1 cellular context compared by ENCODE assay signal in the genomic region with DNA sequence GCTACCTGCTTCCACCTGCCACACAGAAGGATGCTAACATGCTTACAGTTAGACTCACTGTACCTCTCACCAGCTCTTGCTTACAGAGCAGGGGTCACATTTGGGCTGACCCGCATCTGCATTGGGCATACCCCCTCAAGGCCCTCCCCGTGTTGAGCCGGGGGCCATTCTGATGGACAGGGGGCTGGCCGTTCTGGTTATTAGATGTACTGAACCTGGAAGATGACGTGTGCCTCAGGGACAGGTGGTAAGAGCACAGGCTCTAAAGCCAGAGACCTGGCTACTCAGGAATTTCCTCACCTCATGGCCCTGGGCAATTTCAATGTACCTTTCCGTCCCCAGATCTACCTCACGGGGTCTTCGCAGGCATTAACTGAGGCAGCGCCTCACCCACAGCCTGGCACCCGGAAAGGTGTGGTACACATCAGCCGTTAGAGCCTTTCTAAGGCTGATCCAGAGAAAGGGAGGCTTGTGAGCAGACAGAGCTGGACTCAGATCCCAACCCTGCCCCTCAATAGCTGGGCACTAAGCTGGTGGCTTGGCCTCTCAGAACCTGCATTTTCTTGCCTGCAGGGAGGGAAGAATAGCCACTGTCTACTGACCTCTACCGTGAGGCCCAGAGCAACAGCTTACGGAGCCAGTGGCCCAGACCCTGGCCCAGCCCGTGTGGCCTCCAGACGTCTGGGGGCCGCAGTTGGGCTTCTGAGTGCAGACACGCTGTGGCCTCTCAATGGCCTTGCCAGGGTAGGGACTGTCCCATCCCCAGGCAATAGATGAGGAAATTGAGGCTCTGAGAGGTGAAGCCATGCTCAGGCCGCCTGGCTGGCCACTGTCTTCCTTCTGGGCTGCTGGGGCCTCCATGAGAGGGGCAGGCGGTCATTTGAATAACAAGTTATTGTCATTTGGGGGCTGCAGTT.
TF ChIP-seq lines count a peak whose summit lies in the region.

No MANE protein-coding gene starts in this region.

TF ChIP-seq in HepG2, 621 proteins besides CTCF, POLR2A, EP300 and RAD21 (continued from another document):
- TF ChIP-seq REPIN1 (CRISPR knock-in tag; IDR thresholded peaks at IDR 0.05; ENCODE audit: borderline replicate concordance, low read depth) = no peak
- no peak for TF ChIP-seq ZNF547 (CRISPR knock-in tag; IDR thresholded peaks at IDR 0.05)
- TF ChIP-seq MBD4 (IDR thresholded peaks at IDR 0.05; ENCODE audit: borderline replicate concordance, low read length) = no peak
- TF ChIP-seq RFXAP (CRISPR knock-in tag; IDR thresholded peaks at IDR 0.05; ENCODE audit: borderline replicate concordance) = no peak
- no peak for TF ChIP-seq ZNF570 (CRISPR knock-in tag; IDR thresholded peaks at IDR 0.05; ENCODE audit: borderline replicate concordance)
- TF ChIP-seq ZNF747 (CRISPR knock-in tag; IDR thresholded peaks at IDR 0.05; ENCODE audit: borderline replicate concordance) = no peak
- TF ChIP-seq SRY (CRISPR knock-in tag; IDR thresholded peaks at IDR 0.05) = no peak
- no peak for TF ChIP-seq ASH2L (IDR thresholded peaks at IDR 0.05; ENCODE audit: insufficient read length, low read depth, low read length)
- no peak for TF ChIP-seq FOXP1 (IDR thresholded peaks at IDR 0.05)
- no peak for TF ChIP-seq FOXP1 (CRISPR knock-in tag; IDR thresholded peaks at IDR 0.05)
- TF ChIP-seq, protein P1, sequence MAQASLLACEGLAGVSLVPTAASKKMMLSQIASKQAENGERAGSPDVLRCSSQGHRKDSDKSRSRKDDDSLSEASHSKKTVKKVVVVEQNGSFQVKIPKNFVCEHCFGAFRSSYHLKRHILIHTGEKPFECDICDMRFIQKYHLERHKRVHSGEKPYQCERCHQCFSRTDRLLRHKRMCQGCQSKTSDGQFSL (CRISPR knock-in tag; IDR thresholded peaks at IDR 0.05) = no peak
- no peak for TF ChIP-seq NRL (CRISPR knock-in tag; IDR thresholded peaks at IDR 0.05; ENCODE audit: borderline replicate concordance)
- no peak for TF ChIP-seq ZNF354B (CRISPR knock-in tag; IDR thresholded peaks at IDR 0.05)
- no peak for TF ChIP-seq GATAD1 (CRISPR knock-in tag; IDR thresholded peaks at IDR 0.05)
